15 cellular contexts compared by ENCODE assay signal in the genomic region with DNA sequence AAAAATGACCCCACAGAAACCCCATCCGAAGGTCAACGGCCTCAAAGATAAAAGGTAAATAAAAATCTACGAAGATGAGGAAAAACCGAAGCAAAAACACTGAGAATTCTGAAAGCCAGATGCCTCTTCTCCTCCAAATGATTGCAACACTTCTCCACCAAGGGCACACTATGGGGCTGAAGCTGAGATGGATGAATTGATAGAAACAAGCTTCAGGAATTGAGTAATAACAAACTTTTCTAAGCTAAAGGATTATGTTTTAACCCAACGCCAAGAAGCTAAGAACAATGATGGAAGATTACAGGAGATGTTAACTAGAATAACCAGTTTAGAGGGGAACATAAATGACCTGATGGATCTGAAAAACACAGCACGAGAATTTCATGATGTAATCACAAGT.
"Had no signal": no experiment of that assay in that cellular context is flagged by ENCODE, and none has a peak within 500 bp of the region (broad histone marks: within the 10 kb centered on the region; RNA-seq: fewer than 3 reads in every experiment).

No MANE protein-coding gene starts in this region.

- H3K27me3 ChIP-seq: adrenal gland, foreskin keratinocyte, right atrium auricular region, suprapubic skin had no signal

- H3K27ac ChIP-seq: adrenal gland, foreskin keratinocyte, right atrium auricular region, suprapubic skin had no signal

- H3K4me1 ChIP-seq: foreskin keratinocyte, right atrium auricular region, suprapubic skin had no signal

- FAIRE-seq: bronchial epithelial cell, keratinocyte had no signal

- DNase-seq: activated CD4-positive, alpha-beta T cell treated with anti-CD3 and anti-CD28 coated beads, Interleukin-2, amount 50 U/mL, for 4 hours; activated effector memory CD4-positive, alpha-beta T cell treated with anti-CD3 and anti-CD28 coated beads, Interleukin-2, amount 50 U/mL, for 16 hours; activated T-cell treated with anti-CD3 and anti-CD28 coated beads, Interleukin-2, amount 50 U/mL, for 72 hours; adrenal gland; cerebellar nuclear complex; cortex of kidney; foreskin keratinocyte; hypothalamus; stimulated activated naive CD8-positive, alpha-beta T cell treated with anti-CD3 and anti-CD28 coated beads, Interleukin-15, amount 100 ng/mL, for 72 hours; T1000; trophoblast cell had no signal

- H3K9me3 ChIP-seq: adrenal gland, suprapubic skin had no signal

- H3K4me3 ChIP-seq: adrenal gland, right atrium auricular region, suprapubic skin had no signal

- H3K36me3 ChIP-seq: adrenal gland, right atrium auricular region, suprapubic skin had no signal
